In genomic region chr6:6317825-6318733, GRCh38 we compare ENCODE assay signal across 19 cellular contexts. TPM values are rescaled to one million over a fixed set of nuclear protein-coding genes. Genes with fewer than 3 reads are reported as not detected.
DNase-seq lines count a peak whose midpoint lies in the region; ATAC-seq and TF ChIP-seq lines count a peak whose summit lies in the region.
"Had no signal": no experiment of that assay in that cellular context is flagged by ENCODE, and none has a peak within 500 bp of the region (broad histone marks: within the 10 kb centered on the region; RNA-seq: fewer than 3 reads in every experiment).

No MANE protein-coding gene starts in this region.

- no peaks in the 10 kb centered on the region for H3K27me3 ChIP-seq in KMS-11 (ENCODE audit: insufficient read depth, low read depth)
- peaks cover 18% of the 10 kb centered on the region for H3K27me3 ChIP-seq in endodermal cell (ENCODE audit: control insufficient read depth, insufficient read depth, low read length, poor library complexity, severe bottlenecking)
- peaks cover 35% of the 10 kb centered on the region for H3K27me3 ChIP-seq in suprapubic skin
- H3K27me3 ChIP-seq: body of pancreas, pancreas had no signal

- H3K27me3 Mint-ChIP-seq in endodermal cell (ENCODE audit: insufficient read depth) (peaks cover 29% of the 10 kb centered on the region), progenitor cell of endocrine pancreas (peaks cover 68% of the 10 kb centered on the region)

- H3K4me1 Mint-ChIP-seq in endodermal cell (peaks cover 23% of the 10 kb centered on the region), progenitor cell of endocrine pancreas (ENCODE audit: low read depth) (peaks cover 4% of the 10 kb centered on the region)
- H3K4me1 Mint-ChIP-seq: activated CD8-positive, alpha-beta memory T cell treated with anti-CD3 and anti-CD28 coated beads, Interleukin-2, amount 10 ng/mL, durations not matched to agents 7 days and 5 days had no signal

- TF ChIP-seq EP300 in suprapubic skin (IDR thresholded peaks at IDR 0.05), result no peak

- peak overlapping the region; percentile 4; the same call in 1 of the 2 replicates for H2AFZ ChIP-seq in KMS-11 (ENCODE audit: low read depth)

- no peaks in the 10 kb centered on the region for H3K36me3 Mint-ChIP-seq in endodermal cell (ENCODE audit: low read depth)
- no peaks in the 10 kb centered on the region for H3K36me3 Mint-ChIP-seq in progenitor cell of endocrine pancreas (ENCODE audit: insufficient read depth)
- H3K36me3 Mint-ChIP-seq: activated CD8-positive, alpha-beta memory T cell treated with anti-CD3 and anti-CD28 coated beads, Interleukin-2, amount 10 ng/mL, durations not matched to agents 7 days and 5 days; activated naive CD8-positive, alpha-beta T cell treated with anti-CD3 and anti-CD28 coated beads, Interleukin-2, amount 10 ng/mL, durations not matched to agents 7 days and 5 days; stimulated activated memory B cell treated with anti-CD40 and anti-IgM and Interleukin-4, amounts not matched to agents 10 μg/mL and 1 μg/mL and 100 μg/mL, for 72 hours had no signal

- 66 to 74% methylated on average over 3 to 10 of the region's 10 CpGs for WGBS in endodermal cell (ENCODE audit: insufficient coverage in 1 of 2, insufficient read length in 1 of 2), 2 experiments
- 50% methylated on average over 10 of the region's 10 CpGs for WGBS in suprapubic skin

- no peaks in the 10 kb centered on the region for H3K79me2 ChIP-seq in KMS-11 (ENCODE audit: insufficient read depth, low read depth)

- H3K4me3 Mint-ChIP-seq in endodermal cell, result no peak overlapping the region
- H3K4me3 Mint-ChIP-seq in progenitor cell of endocrine pancreas (ENCODE audit: low read depth), result no peak overlapping the region
- H3K4me3 Mint-ChIP-seq: activated CD8-positive, alpha-beta memory T cell treated with anti-CD3 and anti-CD28 coated beads, Interleukin-2, amount 10 ng/mL, durations not matched to agents 7 days and 5 days; activated naive CD8-positive, alpha-beta T cell treated with anti-CD3 and anti-CD28 coated beads, Interleukin-2, amount 10 ng/mL, durations not matched to agents 7 days and 5 days; HFFc6; stimulated activated memory B cell treated with anti-CD40 and anti-IgM and Interleukin-4, amounts not matched to agents 10 μg/mL and 1 μg/mL and 100 μg/mL, for 72 hours had no signal

- H3K4me1 ChIP-seq in KMS-11 (ENCODE audit: low read depth, poor library complexity, severe bottlenecking) (peaks cover 8% of the 10 kb centered on the region), endodermal cell (ENCODE audit: control insufficient read depth, insufficient read depth, low read length) (peaks cover 3% of the 10 kb centered on the region), suprapubic skin (peaks cover 11% of the 10 kb centered on the region)
- H3K4me1 ChIP-seq: body of pancreas, pancreas, tibial artery had no signal

- no peak overlapping the region for H3K9ac ChIP-seq in KMS-11
- H3K9ac ChIP-seq in endodermal cell (ENCODE audit: extremely low read depth, low read length, poor library complexity, severe bottlenecking), result no peak overlapping the region

- H3K27ac ChIP-seq in KMS-11 (no peak overlapping the region), endodermal cell (ENCODE audit: low read depth, low read length) (no peak overlapping the region), suprapubic skin (peak overlapping the region; percentile 35)
- H3K27ac ChIP-seq: body of pancreas, pancreas, tibial artery had no signal

- no peaks in the 10 kb centered on the region for H3K9me3 ChIP-seq in endodermal cell (ENCODE audit: control insufficient read depth, low read length)
- H3K9me3 ChIP-seq in suprapubic skin, result no peaks in the 10 kb centered on the region
- H3K9me3 ChIP-seq: body of pancreas, pancreas, tibial artery had no signal

- no peaks in the 10 kb centered on the region for H4K20me1 ChIP-seq in KMS-11 (ENCODE audit: insufficient read depth)

- no peak overlapping the region for H3K4me3 ChIP-seq in KMS-11 (IDR thresholded peaks at IDR 0.05; ENCODE audit: insufficient read depth, low read depth, low read length)
- H3K4me3 ChIP-seq in endodermal cell (ENCODE audit: low read length), result no peak overlapping the region
- H3K4me3 ChIP-seq in suprapubic skin, result peak overlapping the region; percentile 31
- H3K4me3 ChIP-seq: body of pancreas, pancreas had no signal

- H3K4me2 ChIP-seq in KMS-11, result no peak overlapping the region

- H3K9me3 Mint-ChIP-seq in endodermal cell (no peaks in the 10 kb centered on the region), progenitor cell of endocrine pancreas (ENCODE audit: low read depth) (no peaks in the 10 kb centered on the region)
- H3K9me3 Mint-ChIP-seq: activated naive CD8-positive, alpha-beta T cell treated with anti-CD3 and anti-CD28 coated beads, Interleukin-2, amount 10 ng/mL, durations not matched to agents 7 days and 5 days; stimulated activated memory B cell treated with anti-CD40 and anti-IgM and Interleukin-4, amounts not matched to agents 10 μg/mL and 1 μg/mL and 100 μg/mL, for 72 hours had no signal

- no peak for TF ChIP-seq POLR2A in suprapubic skin (IDR thresholded peaks at IDR 0.05)

- no peak for TF ChIP-seq CTCF in KMS-11 (conservative IDR thresholded peaks at IDR 0.05; ENCODE audit: low read depth, low read length)
- TF ChIP-seq CTCF in endodermal cell (conservative IDR thresholded peaks at IDR 0.05), result no peak
- no peak for TF ChIP-seq CTCF in suprapubic skin (IDR thresholded peaks at IDR 0.05)
- TF ChIP-seq CTCF in progenitor cell of endocrine pancreas (IDR thresholded peaks at IDR 0.05; ENCODE audit: unreplicated experiment), result no peak

- DNase-seq in endodermal cell, result peak; percentile 51
- peak; percentile 51 for DNase-seq in left kidney (ENCODE audit: low read depth, low spot score)
- DNase-seq in suprapubic skin (ENCODE audit: low spot score in 2 of 2), result no peak
- DNase-seq in UCSD-AML1 (lab: John Stamatoyannopoulos, UW; ENCODE audit: unreplicated experiment), result no peak
- no peak for DNase-seq in progenitor cell of endocrine pancreas (ENCODE audit: low spot score, unreplicated experiment)
- DNase-seq: activated CD8-positive, alpha-beta memory T cell treated with anti-CD3 and anti-CD28 coated beads, Interleukin-2, amount 10 ng/mL, durations not matched to agents 7 days and 5 days; activated naive CD8-positive, alpha-beta T cell treated with anti-CD3 and anti-CD28 coated beads, Interleukin-2, amount 10 ng/mL, durations not matched to agents 7 days and 5 days; body of pancreas; DMS79; HFFc6; NCI-H1417 treated with DMSO at 0.1 percent for 48 hours; NCI-H526; pancreas; tibial artery had no signal

- no peaks in the 10 kb centered on the region for H3K36me3 ChIP-seq in KMS-11 (ENCODE audit: insufficient read depth)
- H3K36me3 ChIP-seq in endodermal cell (ENCODE audit: control insufficient read depth, insufficient read depth, low read length), result no peaks in the 10 kb centered on the region
- H3K36me3 ChIP-seq in suprapubic skin, result no peaks in the 10 kb centered on the region
- H3K36me3 ChIP-seq: pancreas, tibial artery had no signal

- H3K27ac Mint-ChIP-seq in endodermal cell, result no peak overlapping the region
- no peak overlapping the region for H3K27ac Mint-ChIP-seq in progenitor cell of endocrine pancreas
- H3K27ac Mint-ChIP-seq: activated CD8-positive, alpha-beta memory T cell treated with anti-CD3 and anti-CD28 coated beads, Interleukin-2, amount 10 ng/mL, durations not matched to agents 7 days and 5 days; activated naive CD8-positive, alpha-beta T cell treated with anti-CD3 and anti-CD28 coated beads, Interleukin-2, amount 10 ng/mL, durations not matched to agents 7 days and 5 days; HFFc6; stimulated activated memory B cell treated with anti-CD40 and anti-IgM and Interleukin-4, amounts not matched to agents 10 μg/mL and 1 μg/mL and 100 μg/mL, for 72 hours had no signal

- ATAC-seq in HG03432 (IDR thresholded peaks at IDR 0.05; ENCODE audit: unreplicated experiment), result no peak
- ATAC-seq: activated CD8-positive, alpha-beta memory T cell treated with anti-CD3 and anti-CD28 coated beads, Interleukin-2, amount 10 ng/mL, durations not matched to agents 7 days and 5 days; body of pancreas; pancreas; stimulated activated memory B cell treated with anti-CD40 and anti-IgM and Interleukin-4, amounts not matched to agents 10 μg/mL and 1 μg/mL and 100 μg/mL, for 72 hours had no signal

RNA-seq across cellular contexts. Expression of gene F13A1, which starts 2.4 kb away (rescaled TPM):
- total RNA-seq in endodermal cell, result 1 to 10 TPM; 1.1 to 1.3 TPM
- polyA plus RNA-seq in endodermal cell (2013, experiment 1 of 2), result 0.28 TPM
- polyA plus RNA-seq in endodermal cell (2013, experiment 2 of 2), result 0.41 TPM
- 10 to 100 TPM in 3 of 4 donors, 1 to 10 TPM in 1; 9.7 to 32.7 (median 17.2) TPM for total RNA-seq in suprapubic skin
- total RNA-seq in progenitor cell of endocrine pancreas, result 0.24 and 0.31 TPM in 2 replicates
- total RNA-seq: activated CD8-positive, alpha-beta memory T cell treated with anti-CD3 and anti-CD28 coated beads, Interleukin-2, amount 10 ng/mL, durations not matched to agents 7 days and 5 days; lung microvascular endothelial cell; M059J had no signal

Comparison
In these comparisons a context has a peak if more than half of its experiments do, and no peak if none do; other contexts are left out.
1. DNase-seq: peak in endodermal cell (single experiment) and left kidney (single experiment); none in suprapubic skin (0 of 2), UCSD-AML1 (single experiment) and progenitor cell of endocrine pancreas (single experiment).